1 cellular context compared by ENCODE assay signal in the genomic region with DNA sequence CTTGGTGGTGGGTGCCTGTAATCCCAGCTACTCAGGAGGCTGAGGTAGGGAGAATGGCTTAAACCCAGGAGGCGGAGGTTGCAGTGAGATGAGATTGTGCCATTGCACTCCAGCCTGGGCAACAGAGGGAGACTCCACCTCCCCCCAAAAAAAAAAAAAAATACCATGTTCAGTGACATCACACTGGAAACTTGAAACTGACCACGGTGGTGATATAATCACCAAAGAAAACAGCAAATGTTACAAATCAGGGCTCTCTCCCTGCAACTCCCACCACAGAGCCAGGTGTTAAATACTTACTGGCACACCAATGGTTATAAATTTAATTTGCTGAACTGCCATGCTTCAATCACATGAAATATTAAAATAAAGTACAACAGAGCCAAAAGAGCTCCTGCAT.
A peak's percentile ranks its signal among the peaks of the same experiment; 100 is the strongest.
TF ChIP-seq lines count a peak whose summit lies in the region.

No MANE protein-coding gene starts in this region.

TF ChIP-seq in HEK293, 187 proteins besides CTCF, POLR2A, EP300 and RAD21 (continued from another document and continues in another):
- TF ChIP-seq BCL6B (tag by site-specific recombination; IDR thresholded peaks at IDR 0.05) (no peak), ZNF157 (tag by site-specific recombination; IDR thresholded peaks at IDR 0.05) (no peak), ZNF549 (tag by site-specific recombination; IDR thresholded peaks at IDR 0.05) (no peak), ZNF610 (tag by site-specific recombination; IDR thresholded peaks at IDR 0.05; ENCODE audit: borderline replicate concordance) (no peak), KLF7 (tag by site-specific recombination; IDR thresholded peaks at IDR 0.05; ENCODE audit: borderline replicate concordance) (peak; percentile 44; the same call in 1 of the 2 replicates), IKZF3 (tag by site-specific recombination; IDR thresholded peaks at IDR 0.05) (peak; percentile 88), WT1 (tag by site-specific recombination; IDR thresholded peaks at IDR 0.05) (peak; percentile 99), ZNF785 (tag by site-specific recombination; IDR thresholded peaks at IDR 0.05) (no peak), ZNF223 (tag by site-specific recombination; IDR thresholded peaks at IDR 0.05) (no peak), ZNF660 (tag by site-specific recombination; IDR thresholded peaks at IDR 0.05) (0 out of 2 replicates have a peak, but pooled peaks have one; percentile 74), ZNF621 (tag by site-specific recombination; IDR thresholded peaks at IDR 0.05) (no peak), TCF7L2 (IDR thresholded peaks at IDR 0.05; ENCODE audit: borderline replicate concordance, low read depth, low read length) (no peak), ZFP3 (tag by site-specific recombination; IDR thresholded peaks at IDR 0.05; ENCODE audit: low read depth) (no peak), YY2 (tag by site-specific recombination; IDR thresholded peaks at IDR 0.05) (no peak), ZBTB17 (tag by site-specific recombination; IDR thresholded peaks at IDR 0.05) (peak; percentile 70; the same call in 1 of the 2 replicates), ATF2 (tag by site-specific recombination; IDR thresholded peaks at IDR 0.05; ENCODE audit: low read depth) (peak; percentile 94), ZNF37A (tag by site-specific recombination; IDR thresholded peaks at IDR 0.05) (no peak), ZNF221 (tag by site-specific recombination; IDR thresholded peaks at IDR 0.05; ENCODE audit: borderline replicate concordance) (no peak), ZNF670 (tag by site-specific recombination; IDR thresholded peaks at IDR 0.05; ENCODE audit: low read depth) (no peak), REPIN1 (tag by site-specific recombination; IDR thresholded peaks at IDR 0.05; ENCODE audit: low read depth) (peak; percentile 83; the same call in 1 of the 2 replicates), HOXC10 (CRISPR knock-in tag; IDR thresholded peaks at IDR 0.05) (no peak), ZNF792 (tag by site-specific recombination; IDR thresholded peaks at IDR 0.05) (no peak), KLF10 (tag by site-specific recombination; IDR thresholded peaks at IDR 0.05) (peak; percentile 80), ZIC2 (tag by site-specific recombination; IDR thresholded peaks at IDR 0.05) (no peak), ZNF112 (tag by site-specific recombination; IDR thresholded peaks at IDR 0.05) (no peak), ZNF629 (tag by site-specific recombination; IDR thresholded peaks at IDR 0.05) (peak; percentile 99), ZNF426 (tag by site-specific recombination; IDR thresholded peaks at IDR 0.05) (no peak), ZNF626 (tag by site-specific recombination; IDR thresholded peaks at IDR 0.05) (no peak), ZNF623 (tag by site-specific recombination; IDR thresholded peaks at IDR 0.05) (peak; percentile 30; the same call in 1 of the 2 replicates), BCL11A (tag by site-specific recombination; IDR thresholded peaks at IDR 0.05; ENCODE audit: low read depth) (peak; percentile 86), ZBTB8A (tag by site-specific recombination; IDR thresholded peaks at IDR 0.05) (peak; percentile 46; the same call in 1 of the 2 replicates), ZNF350 (tag by site-specific recombination; IDR thresholded peaks at IDR 0.05) (no peak), ZNF155 (tag by site-specific recombination; IDR thresholded peaks at IDR 0.05) (no peak), ZSCAN23 (tag by site-specific recombination; IDR thresholded peaks at IDR 0.05) (peak; percentile 82; the same call in 1 of the 2 replicates), ZNF596 (tag by site-specific recombination; IDR thresholded peaks at IDR 0.05) (peak; percentile 49; the same call in 1 of the 2 replicates), ZNF169 (tag by site-specific recombination; IDR thresholded peaks at IDR 0.05) (no peak), TRIM28 (IDR thresholded peaks at IDR 0.05; ENCODE audit: borderline replicate concordance, low read length) (no peak), ZNF518A (tag by site-specific recombination; conservative IDR thresholded peaks at IDR 0.05; ENCODE audit: low read depth) (peak; percentile 47; the same call in 1 of the 2 replicates)
- TF ChIP-seq, protein P1, sequence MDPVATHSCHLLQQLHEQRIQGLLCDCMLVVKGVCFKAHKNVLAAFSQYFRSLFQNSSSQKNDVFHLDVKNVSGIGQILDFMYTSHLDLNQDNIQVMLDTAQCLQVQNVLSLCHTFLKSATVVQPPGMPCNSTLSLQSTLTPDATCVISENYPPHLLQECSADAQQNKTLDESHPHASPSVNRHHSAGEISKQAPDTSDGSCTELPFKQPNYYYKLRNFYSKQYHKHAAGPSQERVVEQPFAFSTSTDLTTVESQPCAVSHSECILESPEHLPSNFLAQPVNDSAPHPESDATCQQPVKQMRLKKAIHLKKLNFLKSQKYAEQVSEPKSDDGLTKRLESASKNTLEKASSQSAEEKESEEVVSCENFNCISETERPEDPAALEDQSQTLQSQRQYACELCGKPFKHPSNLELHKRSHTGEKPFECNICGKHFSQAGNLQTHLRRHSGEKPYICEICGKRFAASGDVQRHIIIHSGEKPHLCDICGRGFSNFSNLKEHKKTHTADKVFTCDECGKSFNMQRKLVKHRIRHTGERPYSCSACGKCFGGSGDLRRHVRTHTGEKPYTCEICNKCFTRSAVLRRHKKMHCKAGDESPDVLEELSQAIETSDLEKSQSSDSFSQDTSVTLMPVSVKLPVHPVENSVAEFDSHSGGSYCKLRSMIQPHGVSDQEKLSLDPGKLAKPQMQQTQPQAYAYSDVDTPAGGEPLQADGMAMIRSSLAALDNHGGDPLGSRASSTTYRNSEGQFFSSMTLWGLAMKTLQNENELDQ (tag by site-specific recombination; IDR thresholded peaks at IDR 0.05; ENCODE audit: low read depth): no peak
- TF ChIP-seq, protein P2, sequence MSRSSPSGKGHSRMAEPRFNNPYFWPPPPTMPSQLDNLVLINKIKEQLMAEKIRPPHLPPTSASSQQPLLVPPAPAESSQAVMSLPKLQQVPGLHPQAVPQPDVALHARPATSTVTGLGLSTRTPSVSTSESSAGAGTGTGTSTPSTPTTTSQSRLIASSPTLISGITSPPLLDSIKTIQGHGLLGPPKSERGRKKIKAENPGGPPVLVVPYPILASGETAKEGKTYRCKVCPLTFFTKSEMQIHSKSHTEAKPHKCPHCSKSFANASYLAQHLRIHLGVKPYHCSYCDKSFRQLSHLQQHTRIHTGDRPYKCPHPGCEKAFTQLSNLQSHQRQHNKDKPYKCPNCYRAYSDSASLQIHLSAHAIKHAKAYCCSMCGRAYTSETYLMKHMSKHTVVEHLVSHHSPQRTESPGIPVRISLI (tag by site-specific recombination; IDR thresholded peaks at IDR 0.05): peak; percentile 99
- TF ChIP-seq, protein P3, sequence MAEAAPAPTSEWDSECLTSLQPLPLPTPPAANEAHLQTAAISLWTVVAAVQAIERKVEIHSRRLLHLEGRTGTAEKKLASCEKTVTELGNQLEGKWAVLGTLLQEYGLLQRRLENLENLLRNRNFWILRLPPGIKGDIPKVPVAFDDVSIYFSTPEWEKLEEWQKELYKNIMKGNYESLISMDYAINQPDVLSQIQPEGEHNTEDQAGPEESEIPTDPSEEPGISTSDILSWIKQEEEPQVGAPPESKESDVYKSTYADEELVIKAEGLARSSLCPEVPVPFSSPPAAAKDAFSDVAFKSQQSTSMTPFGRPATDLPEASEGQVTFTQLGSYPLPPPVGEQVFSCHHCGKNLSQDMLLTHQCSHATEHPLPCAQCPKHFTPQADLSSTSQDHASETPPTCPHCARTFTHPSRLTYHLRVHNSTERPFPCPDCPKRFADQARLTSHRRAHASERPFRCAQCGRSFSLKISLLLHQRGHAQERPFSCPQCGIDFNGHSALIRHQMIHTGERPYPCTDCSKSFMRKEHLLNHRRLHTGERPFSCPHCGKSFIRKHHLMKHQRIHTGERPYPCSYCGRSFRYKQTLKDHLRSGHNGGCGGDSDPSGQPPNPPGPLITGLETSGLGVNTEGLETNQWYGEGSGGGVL (tag by site-specific recombination; IDR thresholded peaks at IDR 0.05): peak; percentile 78
- TF ChIP-seq, protein P4, sequence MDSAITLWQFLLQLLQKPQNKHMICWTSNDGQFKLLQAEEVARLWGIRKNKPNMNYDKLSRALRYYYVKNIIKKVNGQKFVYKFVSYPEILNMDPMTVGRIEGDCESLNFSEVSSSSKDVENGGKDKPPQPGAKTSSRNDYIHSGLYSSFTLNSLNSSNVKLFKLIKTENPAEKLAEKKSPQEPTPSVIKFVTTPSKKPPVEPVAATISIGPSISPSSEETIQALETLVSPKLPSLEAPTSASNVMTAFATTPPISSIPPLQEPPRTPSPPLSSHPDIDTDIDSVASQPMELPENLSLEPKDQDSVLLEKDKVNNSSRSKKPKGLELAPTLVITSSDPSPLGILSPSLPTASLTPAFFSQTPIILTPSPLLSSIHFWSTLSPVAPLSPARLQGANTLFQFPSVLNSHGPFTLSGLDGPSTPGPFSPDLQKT (IDR thresholded peaks at IDR 0.05; ENCODE audit: borderline replicate concordance, low read depth, low read length): no peak
- TF ChIP-seq, protein P5, sequence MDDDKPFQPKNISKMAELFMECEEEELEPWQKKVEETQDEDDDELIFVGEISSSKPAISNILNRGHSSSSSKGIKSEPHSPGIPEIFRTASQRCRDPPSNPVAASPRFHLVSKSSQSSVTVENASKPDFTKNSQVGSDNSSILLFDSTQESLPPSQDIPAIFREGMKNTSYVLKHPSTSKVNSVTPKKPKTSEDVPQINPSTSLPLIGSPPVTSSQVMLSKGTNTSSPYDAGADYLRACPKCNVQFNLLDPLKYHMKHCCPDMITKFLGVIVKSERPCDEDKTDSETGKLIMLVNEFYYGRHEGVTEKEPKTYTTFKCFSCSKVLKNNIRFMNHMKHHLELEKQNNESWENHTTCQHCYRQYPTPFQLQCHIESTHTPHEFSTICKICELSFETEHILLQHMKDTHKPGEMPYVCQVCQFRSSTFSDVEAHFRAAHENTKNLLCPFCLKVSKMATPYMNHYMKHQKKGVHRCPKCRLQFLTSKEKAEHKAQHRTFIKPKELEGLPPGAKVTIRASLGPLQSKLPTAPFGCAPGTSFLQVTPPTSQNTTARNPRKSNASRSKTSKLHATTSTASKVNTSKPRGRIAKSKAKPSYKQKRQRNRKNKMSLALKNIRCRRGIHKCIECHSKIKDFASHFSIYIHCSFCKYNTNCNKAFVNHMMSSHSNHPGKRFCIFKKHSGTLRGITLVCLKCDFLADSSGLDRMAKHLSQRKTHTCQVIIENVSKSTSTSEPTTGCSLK (tag by site-specific recombination; IDR thresholded peaks at IDR 0.05): no peak
